ENCODE assay signal across 8 cellular contexts in genomic region chr5:132883261-132883834, GRCh38. TPM values are rescaled to one million over a fixed set of nuclear protein-coding genes. Genes with fewer than 3 reads are reported as not detected.
DNase-seq lines count a peak whose midpoint lies in the region; ATAC-seq and TF ChIP-seq lines count a peak whose summit lies in the region.

No MANE protein-coding gene starts in this region.

- no peak overlapping the region for H3K4me3 Mint-ChIP-seq in activated T-cell treated with anti-CD3 and anti-CD28 coated beads, Interleukin-2, amount 50 U/mL, for 24 hours
- H3K4me3 Mint-ChIP-seq in stimulated activated naive B cell treated with anti-CD40 and anti-IgM and Interleukin-4, amounts not matched to agents 10 μg/mL and 1 μg/mL and 100 μg/mL, for 72 hours, result no peak overlapping the region

- H3K4me1 ChIP-seq in PC-9 (replicated peaks; ENCODE audit: insufficient read depth), result no peaks in the 10 kb centered on the region

- H3K36me3 Mint-ChIP-seq in activated T-cell treated with anti-CD3 and anti-CD28 coated beads, Interleukin-2, amount 50 U/mL, for 24 hours (ENCODE audit: low read depth), result peaks cover 86% of the 10 kb centered on the region
- peaks cover 24 to 51% of the 10 kb centered on the region in 2 donors for H3K36me3 Mint-ChIP-seq in stimulated activated naive B cell treated with anti-CD40 and anti-IgM and Interleukin-4, amounts not matched to agents 10 μg/mL and 1 μg/mL and 100 μg/mL, for 72 hours

- no peaks in the 10 kb centered on the region for H3K27me3 Mint-ChIP-seq in activated T-cell treated with anti-CD3 and anti-CD28 coated beads, Interleukin-2, amount 50 U/mL, for 24 hours
- H3K27me3 Mint-ChIP-seq in stimulated activated naive B cell treated with anti-CD40 and anti-IgM and Interleukin-4, amounts not matched to agents 10 μg/mL and 1 μg/mL and 100 μg/mL, for 72 hours, result no peaks in the 10 kb centered on the region

- no peak overlapping the region for H3K4me2 ChIP-seq in PC-9

- CTCF ChIA-PET in PC-9 (lab: Charles Lee), result interaction anchor here (0.6 to 0.7 kb wide), 2 partner anchors 50 to 482 kb away, joined by 4 to 5 read pairs; no protein-coding TSS in a partner anchor

- POLR2A ChIA-PET in PC-9 (lab: Charles Lee; ENCODE audit: unreplicated experiment), result interaction anchor here (0.5 to 0.8 kb wide), 5 partner anchors 44 to 1281 kb away, joined by 3 to 7 read pairs (median 3); partner anchors contain the start of gene AFF4

- no peaks in the 10 kb centered on the region for H3K9me2 ChIP-seq in PC-9 (ENCODE audit: insufficient read depth)

- intact Hi-C loops in PC-9 (cut with micrococcal nuclease; ENCODE audit: unreplicated experiment), result loop anchor here (1.0 kb wide), 2 partner anchors 53 to 498 kb away; partner anchors contain the start of gene SHROOM1

- H3K27me3 ChIP-seq in HL-60 (ENCODE audit: insufficient read depth, poor library complexity, severe bottlenecking) (no peaks in the 10 kb centered on the region), PC-9 (ENCODE audit: insufficient read depth, low read depth) (no peaks in the 10 kb centered on the region), brain microvascular endothelial cell (replicated peaks) (no peaks in the 10 kb centered on the region)

- H3K27ac ChIP-seq in HL-60 (replicated peaks) (no peak overlapping the region), PC-9 (no peak overlapping the region; the same call in 1 of the 2 replicates), brain microvascular endothelial cell (no peak overlapping the region)

- H3K27ac Mint-ChIP-seq in activated T-cell treated with anti-CD3 and anti-CD28 coated beads, Interleukin-2, amount 50 U/mL, for 24 hours, result peak overlapping the region; percentile 63
- H3K27ac Mint-ChIP-seq in stimulated activated naive B cell treated with anti-CD40 and anti-IgM and Interleukin-4, amounts not matched to agents 10 μg/mL and 1 μg/mL and 100 μg/mL, for 72 hours, result peak overlapping the region; percentile 9

- ATAC-seq in stimulated activated naive B cell treated with anti-CD40 and anti-IgM and Interleukin-4, amounts not matched to agents 10 μg/mL and 1 μg/mL and 100 μg/mL, for 72 hours (replicated peaks), result peak; percentile 77 to 79

- H3K9me3 ChIP-seq in PC-9 (ENCODE audit: insufficient read depth, low read depth), result no peaks in the 10 kb centered on the region

- no peak overlapping the region for H3K4me3 ChIP-seq in HL-60 (replicated peaks; ENCODE audit: insufficient read depth, low read length)
- H3K4me3 ChIP-seq in PC-9, result no peak overlapping the region
- H3K4me3 ChIP-seq in brain microvascular endothelial cell (ENCODE audit: low read depth, low read length), result no peak overlapping the region

- in situ Hi-C loops in brain microvascular endothelial cell (cut with HindIII; ENCODE audit: low pct_ligation_motif_present, low sequenced_read_pairs), result no loop called here

- TF ChIP-seq CTCF in HL-60 (IDR thresholded peaks at IDR 0.05; ENCODE audit: insufficient read depth, low read length), result peak; percentile 34
- TF ChIP-seq CTCF in PC-9 (conservative IDR thresholded peaks at IDR 0.05), result peak; percentile 77
- peak; percentile 83 for TF ChIP-seq CTCF in brain microvascular endothelial cell (IDR thresholded peaks at IDR 0.05; ENCODE audit: low read depth, low read length, missing control alignments)

- peaks cover 11% of the 10 kb centered on the region for H3K4me1 Mint-ChIP-seq in activated T-cell treated with anti-CD3 and anti-CD28 coated beads, Interleukin-2, amount 50 U/mL, for 24 hours (ENCODE audit: low read depth)
- peaks cover 5 to 6% of the 10 kb centered on the region in 2 donors for H3K4me1 Mint-ChIP-seq in stimulated activated naive B cell treated with anti-CD40 and anti-IgM and Interleukin-4, amounts not matched to agents 10 μg/mL and 1 μg/mL and 100 μg/mL, for 72 hours

- peaks cover 45% of the 10 kb centered on the region for H3F3A ChIP-seq in PC-9 (ENCODE audit: insufficient read depth, low read depth)

- H3K9me3 Mint-ChIP-seq in activated T-cell treated with anti-CD3 and anti-CD28 coated beads, Interleukin-2, amount 50 U/mL, for 24 hours, result no peaks in the 10 kb centered on the region
- no peaks in the 10 kb centered on the region for H3K9me3 Mint-ChIP-seq in stimulated activated naive B cell treated with anti-CD40 and anti-IgM and Interleukin-4, amounts not matched to agents 10 μg/mL and 1 μg/mL and 100 μg/mL, for 72 hours

- peaks cover 57% of the 10 kb centered on the region for H3K36me3 ChIP-seq in PC-9 (ENCODE audit: low read depth)
- peaks cover 73% of the 10 kb centered on the region for H3K36me3 ChIP-seq in brain microvascular endothelial cell (replicated peaks)

- BruUV-seq in PC-9 (replicated peaks; lab: Mats Ljungman, UMichigan), result no TSS peak

- H2AFZ ChIP-seq in PC-9, result no peak overlapping the region

- peaks cover 7% of the 10 kb centered on the region for H4K20me1 ChIP-seq in PC-9 (ENCODE audit: insufficient read depth)

- no peaks in the 10 kb centered on the region for H3K79me2 ChIP-seq in PC-9 (ENCODE audit: low read depth)

- DNase-seq in activated T-cell treated with anti-CD3 and anti-CD28 coated beads, Interleukin-2, amount 50 U/mL, for 24 hours, result no peak
- DNase-seq in activated T-cell treated with anti-CD3 and anti-CD28 coated beads, Interleukin-2, amount 50 U/mL, for 1 hour, result no peak
- DNase-seq in HL-60 (ENCODE audit: low read depth in 1 of 2, low spot score in 1 of 2) (peak; percentile 34 to 52), PC-9 (peak; percentile 18 to 61), brain microvascular endothelial cell (peak; percentile 57), iris pigment epithelial cell (ENCODE audit: low read depth) (peak; percentile 69)
- no peak for DNase-seq in stimulated activated naive B cell treated with anti-CD40 and anti-IgM and Interleukin-4, amounts not matched to agents 10 μg/mL and 1 μg/mL and 100 μg/mL, for 72 hours
- DNase-seq in activated CD4-positive, CD25-positive, alpha-beta regulatory T cell treated with anti-CD3 and anti-CD28 coated beads, Interleukin-2, amount 50 U/mL, for 72 hours, result no peak

RNA-seq across cellular contexts. Expression of gene LEAP2, which starts 9.9 kb away (rescaled TPM):
- total RNA-seq in PC-9 (2021), result 4.4 and 4.5 TPM in 2 replicates

RNA-seq across cellular contexts. Expression of gene UQCRQ, which starts 16.9 kb away (rescaled TPM):
- 414 and 446 TPM in 2 replicates for total RNA-seq in PC-9 (2021)

RNA-seq across cellular contexts. Expression of gene GDF9, which starts 17.1 kb away (rescaled TPM):
- 0.73 and 1.4 TPM in 2 replicates for total RNA-seq in PC-9 (2021)

RNA-seq across cellular contexts. Expression of gene SHROOM1, which starts 52.9 kb away (rescaled TPM):
- 23.3 and 23.5 TPM in 2 replicates for total RNA-seq in PC-9 (2021)

Comparison
In these comparisons a context has a peak if more than half of its experiments do, and no peak if none do; other contexts are left out.
1. DNase-seq: peak in HL-60 (2 of 2), PC-9 (2 of 2), brain microvascular endothelial cell (single experiment) and iris pigment epithelial cell (single experiment); none in activated T-cell treated with anti-CD3 and anti-CD28 coated beads, Interleukin-2, amount 50 U/mL, for 24 hours (single experiment), activated T-cell treated with anti-CD3 and anti-CD28 coated beads, Interleukin-2, amount 50 U/mL, for 1 hour (single experiment), stimulated activated naive B cell treated with anti-CD40 and anti-IgM and Interleukin-4, amounts not matched to agents 10 μg/mL and 1 μg/mL and 100 μg/mL, for 72 hours (single experiment) and activated CD4-positive, CD25-positive, alpha-beta regulatory T cell treated with anti-CD3 and anti-CD28 coated beads, Interleukin-2, amount 50 U/mL, for 72 hours (single experiment).
2. Peak in every context shown above with its lines, with median percentiles within 50 percentile points of each other: CTCF ChIP-seq.